ENCODE assay signal across 18 cellular contexts in the genomic region with DNA sequence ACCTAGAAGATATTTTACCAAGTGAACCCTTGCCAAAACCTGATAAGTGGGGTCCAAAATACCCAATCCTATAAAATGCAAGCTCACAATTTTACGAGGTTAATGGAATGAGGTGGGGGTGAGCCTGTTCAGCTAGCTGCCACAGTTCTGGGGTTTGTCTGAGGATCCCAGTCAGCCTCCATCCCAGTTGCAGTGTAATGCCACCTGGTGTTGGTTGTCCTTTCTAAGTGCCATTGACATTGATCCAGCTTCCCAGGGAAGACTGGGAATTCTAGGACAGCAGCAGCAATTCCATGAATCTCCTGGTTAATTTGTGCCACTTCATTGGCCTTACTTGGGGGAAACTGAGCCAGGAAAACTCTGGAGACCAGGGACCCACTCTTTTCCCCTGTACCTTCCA.
DNase-seq lines count a peak whose midpoint lies in the region; TF ChIP-seq lines count a peak whose summit lies in the region.
"Had no signal": no experiment of that assay in that cellular context is flagged by ENCODE, and none has a peak within 500 bp of the region (broad histone marks: within the 10 kb centered on the region; RNA-seq: fewer than 3 reads in every experiment).

No MANE protein-coding gene starts in this region.

- TF ChIP-seq CTCF in CD14-positive monocyte (IDR thresholded peaks at IDR 0.05), result no peak
- no peak for TF ChIP-seq CTCF in GM20000 (IDR thresholded peaks at IDR 0.05; ENCODE audit: extremely low read depth, missing control alignments)

- no peak overlapping the region for H3K27ac Mint-ChIP-seq in CD14-positive monocyte
- H3K27ac Mint-ChIP-seq: CD4-positive, CD25-positive, alpha-beta regulatory T cell had no signal

- H3K27me3 Mint-ChIP-seq in CD14-positive monocyte (ENCODE audit: low read depth in 3 of 3), result peaks cover 0 to 3% (median 0%) of the 10 kb centered on the region in 3 donors
- H3K27me3 Mint-ChIP-seq: CD4-positive, CD25-positive, alpha-beta regulatory T cell had no signal

- H3K4me1 Mint-ChIP-seq in CD14-positive monocyte, result no peaks in the 10 kb centered on the region
- H3K4me1 Mint-ChIP-seq: CD4-positive, CD25-positive, alpha-beta regulatory T cell had no signal

- H3K36me3 Mint-ChIP-seq in CD14-positive monocyte, result no peaks in the 10 kb centered on the region
- H3K36me3 Mint-ChIP-seq: CD4-positive, CD25-positive, alpha-beta regulatory T cell had no signal

- peaks cover 2 to 14% (median 5%) of the 10 kb centered on the region in 7 donors for H3K9me3 Mint-ChIP-seq in CD14-positive monocyte

- DNase-seq in DMS 273 (lab: John Stamatoyannopoulos, UW; ENCODE audit: unreplicated experiment) (peak; percentile 49), DMS 273 treated with DMSO at 0.1 percent for 48 hours (lab: John Stamatoyannopoulos, UW) (no peak), HT-29 (ENCODE audit: low spot score) (peak; percentile 16), cerebellar cortex (ENCODE audit: low spot score) (peak; percentile 1), iPS-NIHi7 (ENCODE audit: extremely low spot score) (peak; percentile 52), CD14-positive monocyte (ENCODE audit: low spot score) (no peak), GM20000 (ENCODE audit: low spot score) (no peak)
- no peak for DNase-seq in effector CD8-positive, alpha-beta T cell (lab: John Stamatoyannopoulos, UW)
- DNase-seq: 8988T; Calu3; CD4-positive, CD25-positive, alpha-beta regulatory T cell; MM.1S; NCI-H1105; NCI-H1694 treated with DMSO at 0.1 percent for 48 hours; NCI-H2171; NK-92 treated with Interleukin-12 subunit alpha and Interleukin-12 subunit beta, amount 100 ng/mL, for 24 hours; OCI-M1; SW 1271 had no signal

- intact Hi-C loops in CD14-positive monocyte (cut with micrococcal nuclease), result no loop called here

- no peak overlapping the region for H3K4me3 Mint-ChIP-seq in CD14-positive monocyte
- H3K4me3 Mint-ChIP-seq: CD4-positive, CD25-positive, alpha-beta regulatory T cell had no signal

Comparison
In these comparisons a context has a peak if more than half of its experiments do, and no peak if none do; other contexts are left out.
1. DNase-seq: peak in DMS 273 (single experiment), HT-29 (single experiment), cerebellar cortex (single experiment) and iPS-NIHi7 (single experiment); none in DMS 273 treated with DMSO at 0.1 percent for 48 hours (single experiment), effector CD8-positive, alpha-beta T cell (single experiment), CD14-positive monocyte (single experiment) and GM20000 (single experiment).